Comparison of ENCODE assay signal across 1 cellular context in the genomic region with DNA sequence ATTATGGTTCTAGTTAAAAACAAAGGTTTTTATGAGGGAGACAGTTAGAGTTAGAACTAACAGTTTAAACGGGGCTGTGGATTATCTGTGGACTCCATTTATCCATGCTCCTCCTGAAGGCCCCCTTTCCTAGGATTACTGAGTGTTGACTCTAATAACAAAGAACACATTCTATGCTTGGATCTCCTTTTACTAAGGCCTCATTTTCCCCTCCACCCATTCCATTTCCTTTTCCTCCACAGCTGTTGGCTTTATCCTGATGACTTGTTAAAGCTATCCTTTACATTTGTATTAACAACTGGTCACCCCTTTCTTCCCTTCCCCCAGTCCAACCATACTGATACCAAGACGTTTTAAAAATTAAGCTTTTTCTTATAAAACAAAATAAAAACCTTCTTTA.
TF ChIP-seq lines count a peak whose summit lies in the region.

No MANE protein-coding gene starts in this region.

TF ChIP-seq in H1, 55 proteins besides CTCF, POLR2A, EP300 and RAD21 (continued from another document):
- TF ChIP-seq, protein P1, sequence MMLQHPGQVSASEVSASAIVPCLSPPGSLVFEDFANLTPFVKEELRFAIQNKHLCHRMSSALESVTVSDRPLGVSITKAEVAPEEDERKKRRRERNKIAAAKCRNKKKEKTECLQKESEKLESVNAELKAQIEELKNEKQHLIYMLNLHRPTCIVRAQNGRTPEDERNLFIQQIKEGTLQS (IDR thresholded peaks at IDR 0.05; ENCODE audit: insufficient read depth, low read depth, low read length), result no peak
- TF ChIP-seq NANOG (IDR thresholded peaks at IDR 0.05; ENCODE audit: insufficient read depth, low read depth, low read length, poor library complexity, severe bottlenecking), result no peak
- TF ChIP-seq, protein P2, sequence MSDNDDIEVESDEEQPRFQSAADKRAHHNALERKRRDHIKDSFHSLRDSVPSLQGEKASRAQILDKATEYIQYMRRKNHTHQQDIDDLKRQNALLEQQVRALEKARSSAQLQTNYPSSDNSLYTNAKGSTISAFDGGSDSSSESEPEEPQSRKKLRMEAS (IDR thresholded peaks at IDR 0.05), result no peak
- TF ChIP-seq KDM5A (IDR thresholded peaks at IDR 0.05; ENCODE audit: low read length), result no peak
- TF ChIP-seq ASH2L (IDR thresholded peaks at IDR 0.05; ENCODE audit: low read length), result no peak
